Comparison of ENCODE assay signal across 10 cellular contexts in the genomic region with DNA sequence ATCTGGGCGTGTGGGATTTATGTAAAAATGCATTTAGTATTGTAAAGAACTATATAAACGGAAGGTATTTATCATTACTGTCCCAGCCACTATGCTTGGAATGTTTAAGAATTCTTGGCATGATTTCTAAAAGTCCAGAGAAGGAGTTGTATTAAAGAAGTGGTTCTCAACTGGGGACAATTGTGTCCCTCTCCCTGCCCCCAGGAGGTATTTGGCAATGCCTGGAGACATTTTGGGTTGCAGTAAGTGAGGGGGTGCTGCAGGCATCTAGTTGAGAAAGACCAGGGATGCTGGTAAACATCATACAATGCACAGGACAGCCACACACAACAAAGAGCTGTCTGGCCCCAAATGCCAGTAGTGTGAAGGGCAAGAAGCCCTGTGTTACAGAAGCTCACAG. TPM values are rescaled to one million over a fixed set of nuclear protein-coding genes. Genes with fewer than 3 reads are reported as not detected.
DNase-seq lines count a peak whose midpoint lies in the region; ATAC-seq and TF ChIP-seq lines count a peak whose summit lies in the region.
"Had no signal": no experiment of that assay in that cellular context is flagged by ENCODE, and none has a peak within 500 bp of the region (broad histone marks: within the 10 kb centered on the region; RNA-seq: fewer than 3 reads in every experiment).

No MANE protein-coding gene starts in this region.

- H3K9me3 Mint-ChIP-seq in activated T-cell treated with anti-CD3 and anti-CD28 coated beads, Interleukin-2, amount 50 U/mL, for 24 hours = no peaks in the 10 kb centered on the region

- H3K4me1 Mint-ChIP-seq in activated T-cell treated with anti-CD3 and anti-CD28 coated beads, Interleukin-2, amount 50 U/mL, for 24 hours (ENCODE audit: low read depth) = peaks cover 41% of the 10 kb centered on the region

- H3K27me3 Mint-ChIP-seq in activated T-cell treated with anti-CD3 and anti-CD28 coated beads, Interleukin-2, amount 50 U/mL, for 24 hours = no peaks in the 10 kb centered on the region

- peaks cover 40% of the 10 kb centered on the region for H3K36me3 Mint-ChIP-seq in activated T-cell treated with anti-CD3 and anti-CD28 coated beads, Interleukin-2, amount 50 U/mL, for 24 hours (ENCODE audit: low read depth)

- no peak for TF ChIP-seq RAD21 in Ishikawa (IDR thresholded peaks at IDR 0.05; ENCODE audit: low read depth)

- no peaks in the 10 kb centered on the region for H3K36me3 ChIP-seq in gastrocnemius medialis

- TF ChIP-seq CTCF in fibroblast of pulmonary artery (IDR thresholded peaks at IDR 0.05; ENCODE audit: low read length, missing control alignments) = no peak
- no peak for TF ChIP-seq CTCF in gastrocnemius medialis (IDR thresholded peaks at IDR 0.05 in 4 of 5, conservative IDR thresholded peaks at IDR 0.05 in 1 of 5)

- H3K9me3 ChIP-seq in gastrocnemius medialis = no peaks in the 10 kb centered on the region

- H3K4me3 Mint-ChIP-seq in activated T-cell treated with anti-CD3 and anti-CD28 coated beads, Interleukin-2, amount 50 U/mL, for 24 hours = peak overlapping the region; percentile 34

- H3K27ac ChIP-seq in gastrocnemius medialis = peak overlapping the region; percentile 60 to 98 (median 73)

- in situ Hi-C loops in gastrocnemius medialis (cut with MboI; ENCODE audit: low sequenced_read_pairs in 4 of 4) = no loop called here

- no peak overlapping the region for H3K27ac Mint-ChIP-seq in activated T-cell treated with anti-CD3 and anti-CD28 coated beads, Interleukin-2, amount 50 U/mL, for 24 hours

- peak; percentile 83 for TF ChIP-seq EP300 in Ishikawa (IDR thresholded peaks at IDR 0.05; ENCODE audit: borderline replicate concordance)

- ATAC-seq in gastrocnemius medialis = no peak
- ATAC-seq in GM19351 (IDR thresholded peaks at IDR 0.05; ENCODE audit: unreplicated experiment) = no peak
- ATAC-seq in HG02938 (IDR thresholded peaks at IDR 0.05; ENCODE audit: unreplicated experiment) = no peak

- no peak for DNase-seq in activated T-cell treated with anti-CD3 and anti-CD28 coated beads, Interleukin-2, amount 50 U/mL, for 24 hours
- DNase-seq in activated T-cell treated with anti-CD3 and anti-CD28 coated beads, Interleukin-2, amount 50 U/mL, for 1 hour = no peak
- DNase-seq in fibroblast of pulmonary artery (ENCODE audit: low read depth) (peak; percentile 16), gastrocnemius medialis (no peak), NOMO-1 treated with DMSO at 0.1 percent for 48 hours (lab: John Stamatoyannopoulos, UW; ENCODE audit: unreplicated experiment) (no peak)
- DNase-seq: hippocampal formation had no signal

- intact Hi-C loops in gastrocnemius medialis (cut with DNase I; ENCODE audit: low total_unique reads) = loop anchor here (5.0 to 10.0 kb wide), 3 partner anchors 49 to 1893 kb away; partner anchors contain the start of gene ASB8

- H3K4me3 ChIP-seq in fibroblast of pulmonary artery (replicated peaks; ENCODE audit: low read depth, low read length) (no peak overlapping the region), gastrocnemius medialis (peak overlapping the region in 2 of 4 donors; percentile 4 to 15)
- H3K4me3 ChIP-seq: SK-N-MC had no signal

- TF ChIP-seq POLR2A in gastrocnemius medialis (IDR thresholded peaks at IDR 0.05) = no peak

- H3K4me1 ChIP-seq in gastrocnemius medialis = peaks cover 22 to 54% of the 10 kb centered on the region in 2 donors

- no peaks in the 10 kb centered on the region for H3K27me3 ChIP-seq in gastrocnemius medialis

TF ChIP-seq in Ishikawa, 13 proteins besides CTCF, POLR2A, EP300 and RAD21:
- TF ChIP-seq YY1 (IDR thresholded peaks at IDR 0.05; ENCODE audit: low read depth) (no peak), ZBTB7A (IDR thresholded peaks at IDR 0.05; ENCODE audit: low read depth) (peak; percentile 8; the same call in 1 of the 2 replicates), CEBPB (IDR thresholded peaks at IDR 0.05) (peak; percentile 89), NFIC (IDR thresholded peaks at IDR 0.05) (peak; percentile 93), REST (IDR thresholded peaks at IDR 0.05; ENCODE audit: low read depth) (no peak), CREB1 (IDR thresholded peaks at IDR 0.05; ENCODE audit: low read depth) (no peak), TEAD4 (IDR thresholded peaks at IDR 0.05) (peak; percentile 97), EGR1 (IDR thresholded peaks at IDR 0.05) (no peak), TAF1 (IDR thresholded peaks at IDR 0.05; ENCODE audit: low read depth) (no peak), TCF12 (IDR thresholded peaks at IDR 0.05; ENCODE audit: low read depth) (peak; percentile 56)
TF ChIP-seq in Ishikawa: peak in this region for 5.

RNA-seq across cellular contexts. Expression of gene SLC38A1, which starts 7.2 kb away (rescaled TPM):
- total RNA-seq in gastrocnemius medialis = 100 to 1,000 TPM; 237 to 472 (median 339) TPM
